In the genomic region with DNA sequence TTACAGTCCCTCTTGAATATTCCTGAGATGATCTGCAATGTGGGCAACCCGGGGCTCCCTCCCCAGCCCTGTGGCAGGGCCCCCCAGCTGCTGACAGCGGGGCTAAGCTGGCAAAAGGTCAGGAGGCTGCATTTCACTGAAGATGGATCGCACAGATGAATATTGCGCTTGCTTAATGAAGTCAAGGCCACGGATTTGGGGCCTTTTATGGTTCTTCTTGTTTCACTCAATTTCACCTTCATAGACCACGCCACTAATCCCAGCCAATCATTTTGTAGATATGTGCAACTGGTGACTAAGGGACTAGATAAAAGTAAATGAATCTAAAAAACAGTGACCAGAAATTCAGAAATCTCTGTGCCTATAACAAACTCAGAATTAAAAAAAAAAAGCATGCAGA, we compare ENCODE assay signal across 1 cellular context.
TF ChIP-seq lines count a peak whose summit lies in the region.

No MANE protein-coding gene starts in this region.

TF ChIP-seq in GM23338, 12 proteins besides CTCF, POLR2A, EP300 and RAD21 (continued from another document):
- TF ChIP-seq REST (IDR thresholded peaks at IDR 0.05; ENCODE audit: unreplicated experiment), result no peak
- no peak for TF ChIP-seq POLR2AphosphoS5 (IDR thresholded peaks at IDR 0.05; ENCODE audit: low read depth)
- TF ChIP-seq CREB1 (CRISPR knock-in tag; IDR thresholded peaks at IDR 0.05; ENCODE audit: low read depth), result no peak
- TF ChIP-seq ZNF331 (CRISPR knock-in tag; IDR thresholded peaks at IDR 0.05; ENCODE audit: low read depth), result no peak
- no peak for TF ChIP-seq EZH2 (IDR thresholded peaks at IDR 0.05; ENCODE audit: low read depth, unreplicated experiment)
